Comparison of ENCODE assay signal across 11 cellular contexts in the genomic region with DNA sequence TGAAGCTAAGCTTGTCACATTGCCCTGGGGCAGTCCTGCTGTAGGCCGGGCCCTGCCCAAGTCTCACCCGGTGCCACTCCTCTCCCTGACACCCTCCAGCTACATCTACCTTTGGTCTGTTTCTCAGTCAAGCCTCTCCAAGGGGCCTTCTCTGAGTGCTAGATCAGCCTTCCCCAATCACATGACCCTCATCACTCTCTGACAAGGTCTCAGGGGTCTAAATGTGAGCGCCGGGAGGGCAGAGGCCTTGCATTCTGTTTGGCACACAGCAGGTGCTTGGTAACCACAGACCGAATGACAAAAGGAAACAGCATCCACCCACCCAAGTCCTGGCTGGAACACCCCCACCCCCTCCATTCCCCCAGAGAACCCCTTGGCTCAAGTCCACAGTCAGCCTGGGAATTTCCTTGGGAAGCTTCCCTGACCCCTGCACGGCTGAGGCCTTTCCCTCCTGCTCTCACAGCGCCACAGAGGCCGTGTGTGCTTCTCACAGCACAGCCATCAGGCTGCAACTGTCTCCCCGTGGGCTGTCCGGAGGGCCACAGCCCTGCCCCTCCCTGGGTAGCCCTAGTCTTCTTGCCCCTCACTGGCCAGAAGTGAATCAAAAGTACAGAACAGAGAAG. TPM values are rescaled to one million over a fixed set of nuclear protein-coding genes. Genes with fewer than 3 reads are reported as not detected.
DNase-seq lines count a peak whose midpoint lies in the region; ATAC-seq and TF ChIP-seq lines count a peak whose summit lies in the region.
"Had no signal": no experiment of that assay in that cellular context is flagged by ENCODE, and none has a peak within 500 bp of the region (broad histone marks: within the 10 kb centered on the region; RNA-seq: fewer than 3 reads in every experiment).

No MANE protein-coding gene starts in this region.

- H3K27ac ChIP-seq in IMR-90 (ENCODE audit: insufficient read depth, low read length) (no peak overlapping the region), adrenal gland (peak overlapping the region in 3 of 5 donors; percentile 18 to 57 (median 38))

- no peaks in the 10 kb centered on the region for H3K4me1 ChIP-seq in IMR-90 (ENCODE audit: control insufficient read depth, insufficient read depth, low read length)
- peaks cover 0 to 33% of the 10 kb centered on the region in 2 donors for H3K4me1 ChIP-seq in adrenal gland (replicated peaks in 1 of 2)

- H4K20me1 ChIP-seq in IMR-90 (ENCODE audit: insufficient read depth, low read length), result peaks cover 6% of the 10 kb centered on the region; the same call in 1 of the 2 replicates

- TF ChIP-seq CTCF in IMR-90 (conservative IDR thresholded peaks at IDR 0.05; ENCODE audit: low read depth, low read length), result no peak
- TF ChIP-seq CTCF in adrenal gland (IDR thresholded peaks at IDR 0.05), result no peak

- POLR2A ChIA-PET in IMR-90 (lab: Charles Lee; ENCODE audit: unreplicated experiment), result no interaction called here

- dilution Hi-C loops in IMR-90 (cut with HindIII; ENCODE audit: low sequenced_read_pairs, unreplicated experiment), result no loop called here

- H2BK120ac ChIP-seq in IMR-90 (ENCODE audit: low read depth, low read length), result no peak overlapping the region

- H3K27ac Mint-ChIP-seq in stimulated activated naive CD8-positive, alpha-beta T cell treated with anti-CD3 and anti-CD28 coated beads, Interleukin-15, amount 100 ng/mL, for 72 hours, result peak overlapping the region; percentile 98

- TF ChIP-seq POLR2A in IMR-90 (IDR thresholded peaks at IDR 0.05; ENCODE audit: low read depth, low read length) (no peak), adrenal gland (IDR thresholded peaks at IDR 0.05) (no peak)

- no peak overlapping the region for H4K8ac ChIP-seq in IMR-90 (ENCODE audit: low read depth in 2 of 2, low read length in 2 of 2)

- CTCF ChIA-PET in IMR-90 (lab: Yijun Ruan, JAX), result no interaction called here

- H3K4me1 Mint-ChIP-seq in stimulated activated naive CD8-positive, alpha-beta T cell treated with anti-CD3 and anti-CD28 coated beads, Interleukin-15, amount 100 ng/mL, for 72 hours, result peaks cover 72% of the 10 kb centered on the region

- ATAC-seq in IMR-90 (ENCODE audit: low read depth), result no peak; the same call in 1 of the 2 replicates
- peak; percentile 57 for ATAC-seq in stimulated activated naive CD8-positive, alpha-beta T cell treated with anti-CD3 and anti-CD28 coated beads, Interleukin-15, amount 100 ng/mL, for 72 hours
- ATAC-seq: left lobe of liver had no signal

- TF ChIP-seq RAD21 in IMR-90 (IDR thresholded peaks at IDR 0.05; ENCODE audit: low read length), result no peak

- no peak overlapping the region for H3K9ac ChIP-seq in IMR-90 (ENCODE audit: low read depth, low read length)

- H2BK5ac ChIP-seq in IMR-90 (ENCODE audit: low read depth, low read length, poor library complexity, severe bottlenecking), result no peak overlapping the region

- H3K4me3 Mint-ChIP-seq in stimulated activated naive CD8-positive, alpha-beta T cell treated with anti-CD3 and anti-CD28 coated beads, Interleukin-15, amount 100 ng/mL, for 72 hours, result peak overlapping the region; percentile 53 to 60

- peaks cover 45% of the 10 kb centered on the region for H3K36me3 ChIP-seq in IMR-90 (ENCODE audit: control insufficient read depth, insufficient read depth, low read length)
- H3K36me3 ChIP-seq in adrenal gland (replicated peaks in 1 of 2), result peaks cover 0 to 61% of the 10 kb centered on the region in 2 donors

- H3K4me3 ChIP-seq in IMR-90 (ENCODE audit: insufficient read depth, low read depth, low read length), result no peak overlapping the region
- H3K4me3 ChIP-seq in adrenal gland, result no peak overlapping the region

- BruUV-seq in IMR-90 (replicated peaks; lab: Mats Ljungman, UMichigan), result no TSS peak

- H3K23ac ChIP-seq in IMR-90 (ENCODE audit: low read depth, low read length), result no peak overlapping the region

- H3K27me3 ChIP-seq in IMR-90 (ENCODE audit: control insufficient read depth, insufficient read depth, low read length) (no peaks in the 10 kb centered on the region), adrenal gland (no peaks in the 10 kb centered on the region)

- no peaks in the 10 kb centered on the region for H3K9me3 ChIP-seq in IMR-90 (ENCODE audit: control insufficient read depth, insufficient read depth, low read length)
- no peaks in the 10 kb centered on the region for H3K9me3 ChIP-seq in adrenal gland (replicated peaks in 1 of 3)

- no peak overlapping the region for H2BK20ac ChIP-seq in IMR-90 (ENCODE audit: low read depth, low read length)

- WGBS in IMR-90 (ENCODE audit: extremely low coverage in 2 of 2, insufficient read length in 1 of 2), 2 experiments, result 50% methylated on average over 3 of the region's 10 CpGs; no CpG with 5 or more reads in 1 of the 2 experiments
- WGBS in adrenal gland, 4 donors, result 45 to 71% (median 62%) methylated on average over 4 to 10 of the region's 10 CpGs

- no peak overlapping the region for H2AK5ac ChIP-seq in IMR-90 (ENCODE audit: low read depth, low read length)

- H3K9me3 Mint-ChIP-seq in stimulated activated naive CD8-positive, alpha-beta T cell treated with anti-CD3 and anti-CD28 coated beads, Interleukin-15, amount 100 ng/mL, for 72 hours, result no peaks in the 10 kb centered on the region

- H3K79me1 ChIP-seq in IMR-90 (ENCODE audit: low read depth in 1 of 2, low read length in 2 of 2), result peaks cover 2 to 22% of the 10 kb centered on the region in 2 experiments; a peak in 2 of 4 replicates

- in situ Hi-C loops in IMR-90 (cut with MboI; ENCODE audit: low sequenced_read_pairs), result loop anchor here (10.0 kb wide), 1 partner anchor 140 kb away; the partner anchor contains the start of gene TTPAL

- DNase-seq in IMR-90 (peak; percentile 38), adrenal gland (no peak), islet precursor cell (peak; percentile 43), SIG-M5 (lab: John Stamatoyannopoulos, UW) (no peak), DMS153 (lab: John Stamatoyannopoulos, UW) (no peak), NCI-H345 (lab: John Stamatoyannopoulos, UW) (no peak)
- DNase-seq in stimulated activated naive CD8-positive, alpha-beta T cell treated with anti-CD3 and anti-CD28 coated beads, Interleukin-15, amount 100 ng/mL, for 72 hours, result peak in 1 of 2 donors; percentile 27
- no peak for DNase-seq in stimulated activated CD4-positive, alpha-beta T cell treated with anti-CD3 and anti-CD28 coated beads, Interleukin-12 subunit alpha, Interleukin-12 subunit beta, amount 100 ng/mL, for 4 hours
- DNase-seq: NCI-H1092, SW 1271 had no signal

- H3K56ac ChIP-seq in IMR-90 (ENCODE audit: extremely low read depth, insufficient read depth, low read length), result no peak overlapping the region

- H3K27me3 Mint-ChIP-seq in stimulated activated naive CD8-positive, alpha-beta T cell treated with anti-CD3 and anti-CD28 coated beads, Interleukin-15, amount 100 ng/mL, for 72 hours, result no peaks in the 10 kb centered on the region

- H2AFZ ChIP-seq in IMR-90 (replicated peaks; ENCODE audit: low read length, poor library complexity), result no peak overlapping the region

- no peak overlapping the region for H3K4ac ChIP-seq in IMR-90 (ENCODE audit: low read depth, low read length)

- H4K91ac ChIP-seq in IMR-90 (ENCODE audit: insufficient read depth, low read depth, low read length), result no peak overlapping the region

- no peak overlapping the region for H3K18ac ChIP-seq in IMR-90 (ENCODE audit: low read depth, low read length)

- H2BK15ac ChIP-seq in IMR-90 (ENCODE audit: low read depth, low read length), result no peak overlapping the region

- H2AK9ac ChIP-seq in IMR-90 (replicated peaks; ENCODE audit: low read depth, low read length, poor library complexity), result no peak overlapping the region

- H3K9me1 ChIP-seq in IMR-90 (ENCODE audit: insufficient read depth, low read length), result no peaks in the 10 kb centered on the region

- intact Hi-C loops in IMR-90 (cut with micrococcal nuclease), result no loop called here
- intact Hi-C loops in adrenal gland (cut with DNase I), result loop anchor here (5.0 to 10.0 kb wide), 3 partner anchors 148 to 228 kb away; no protein-coding TSS in a partner anchor

- no peak overlapping the region for H3K4me2 ChIP-seq in IMR-90 (ENCODE audit: low read depth, low read length)

- H4K5ac ChIP-seq in IMR-90 (ENCODE audit: low read depth, low read length), result no peak overlapping the region

- no peak overlapping the region for H3K14ac ChIP-seq in IMR-90 (replicated peaks; ENCODE audit: low read depth, low read length)

TF ChIP-seq in IMR-90, 13 proteins besides CTCF, POLR2A, EP300 and RAD21:
- TF ChIP-seq BHLHE40 (IDR thresholded peaks at IDR 0.05; ENCODE audit: low read depth, low read length) (no peak), NFE2L2 (IDR thresholded peaks at IDR 0.05; ENCODE audit: low read depth, low read length) (no peak), RFX5 (IDR thresholded peaks at IDR 0.05; ENCODE audit: low read depth, low read length) (no peak)

RNA-seq across cellular contexts. Expression of gene PKIG, which starts 32.9 kb away (rescaled TPM):
- 69.4 and 78.3 TPM in 2 replicates for total RNA-seq in IMR-90 (2012; rRNA removed)
- 89.6 and 91.2 TPM in 2 replicates for polyA plus RNA-seq in IMR-90 (2012; rRNA removed)
- 107 and 152 TPM in 2 replicates for polyA plus RNA-seq in IMR-90 (2012; cell fraction: cytosol; rRNA removed)
- polyA plus RNA-seq in IMR-90 (2012; cell fraction: nucleus; rRNA removed; ENCODE audit: low replicate concordance), result 30.7 and 43.9 TPM in 2 replicates
- total RNA-seq in adrenal gland, result 100 to 1,000 TPM in 6 of 8 donors, 10 to 100 TPM in 2; 56.1 to 225 (median 149) TPM
- polyA plus RNA-seq in adrenal gland, result 100 to 1,000 TPM in 1 of 3 donors, 10 to 100 TPM in 2; 43.9 to 114 (median 98.0) TPM

RNA-seq across cellular contexts. Expression of gene ADA, which starts 36.2 kb away (rescaled TPM):
- total RNA-seq in IMR-90 (2012; rRNA removed), result 6.9 and 8.1 TPM in 2 replicates
- polyA plus RNA-seq in IMR-90 (2012; rRNA removed), result 11.0 and 11.6 TPM in 2 replicates
- 9.8 and 15.3 TPM in 2 replicates for polyA plus RNA-seq in IMR-90 (2012; cell fraction: cytosol; rRNA removed)
- polyA plus RNA-seq in IMR-90 (2012; cell fraction: nucleus; rRNA removed; ENCODE audit: low replicate concordance), result 31.5 and 33.0 TPM in 2 replicates
- 10 to 100 TPM in 5 of 8 donors, 1 to 10 TPM in 3; 6.6 to 16.4 (median 11.9) TPM for total RNA-seq in adrenal gland
- polyA plus RNA-seq in adrenal gland, result 10 to 100 TPM in 1 of 3 donors, 1 to 10 TPM in 2; 3.4 to 10.4 (median 9.6) TPM

Comparison
In these comparisons a context has a peak if more than half of its experiments do, and no peak if none do; other contexts are left out.
1. DNase-seq: peak in IMR-90 (single experiment) and islet precursor cell (single experiment); none in adrenal gland (0 of 7), SIG-M5 (single experiment), DMS153 (single experiment), stimulated activated CD4-positive, alpha-beta T cell treated with anti-CD3 and anti-CD28 coated beads, Interleukin-12 subunit alpha, Interleukin-12 subunit beta, amount 100 ng/mL, for 4 hours (single experiment) and NCI-H345 (single experiment).